ENCODE assay signal across 18 cellular contexts in genomic region chr18:7697306-7697705, GRCh38.
"Had no signal": no experiment of that assay in that cellular context is flagged by ENCODE, and none has a peak within 500 bp of the region (broad histone marks: within the 10 kb centered on the region; RNA-seq: fewer than 3 reads in every experiment).

No MANE protein-coding gene starts in this region.

- ATAC-seq: effector memory CD8-positive, alpha-beta T cell; foreskin keratinocyte; gastrocnemius medialis; heart right ventricle; left cardiac atrium; left lung; left ventricle myocardium superior; lower lobe of right lung; mucosa of descending colon had no signal

- DNase-seq: colonic mucosa; cortex of kidney; effector CD8-positive, alpha-beta T cell; effector memory CD8-positive, alpha-beta T cell; endodermal cell; foreskin keratinocyte; gastrocnemius medialis; glutamatergic neuron; head of caudate nucleus; heart right ventricle; hippocampal formation; left cardiac atrium; left lung; left ventricle myocardium superior; lower lobe of right lung; mesenchymal stem cell; mucosa of descending colon; naive B cell had no signal
